Comparison of ENCODE assay signal across 8 cellular contexts in genomic region chr6:149750136-149750609, GRCh38. TPM values are rescaled to one million over a fixed set of nuclear protein-coding genes. Genes with fewer than 3 reads are reported as not detected.
DNase-seq lines count a peak whose midpoint lies in the region; ATAC-seq, FAIRE-seq and TF ChIP-seq lines count a peak whose summit lies in the region.

No MANE protein-coding gene starts in this region.

- H3K36me3 ChIP-seq in iPS-18a (ENCODE audit: control insufficient read depth, low read depth, low read length), result no peaks in the 10 kb centered on the region
- H3K36me3 ChIP-seq in small intestine (ENCODE audit: control insufficient read depth in 2 of 2, insufficient read depth in 2 of 2, low read length in 2 of 2), result no peaks in the 10 kb centered on the region

- ATAC-seq in HG02588 (IDR thresholded peaks at IDR 0.05; ENCODE audit: unreplicated experiment), result peak; percentile 33

- peaks cover 39% of the 10 kb centered on the region for H3K4me1 Mint-ChIP-seq in T-helper 2 cell treated with Interferon-gamma antibody and Interleukin-4, amounts not matched to agents 5 μg/mL and 100 μg/mL, for 36 hours (ENCODE audit: low read depth)

- FAIRE-seq in GM12892 (lab: Jason Lieb, UNC) (peak; percentile 57), small intestine (lab: Jason Lieb, UNC) (no peak)

- H3K27me3 ChIP-seq in iPS-18a (ENCODE audit: control insufficient read depth, insufficient read depth, low read length) (no peaks in the 10 kb centered on the region), small intestine (ENCODE audit: control insufficient read depth in 2 of 2, insufficient read depth in 2 of 2, low read length in 2 of 2) (no peaks in the 10 kb centered on the region)

- H3K4me3 Mint-ChIP-seq in T-helper 2 cell treated with Interferon-gamma antibody and Interleukin-4, amounts not matched to agents 5 μg/mL and 100 μg/mL, for 36 hours, result peak overlapping the region; percentile 94

- in situ Hi-C loops in astrocyte of the cerebellum (cut with HindIII; ENCODE audit: low sequenced_read_pairs), result loop anchor here (10.0 kb wide), 1 partner anchor 65 kb away; no protein-coding TSS in a partner anchor

- H3K27ac ChIP-seq in iPS-18a (ENCODE audit: low read length) (peak overlapping the region; percentile 62), small intestine (ENCODE audit: low read depth in 1 of 2, low read length in 1 of 2) (peak overlapping the region; percentile 89 to 93)

- no peak for TF ChIP-seq POLR2A in GM12892 (IDR thresholded peaks at IDR 0.05; ENCODE audit: low read depth, low read length)

- no peaks in the 10 kb centered on the region for H3K9me3 Mint-ChIP-seq in T-helper 2 cell treated with Interferon-gamma antibody and Interleukin-4, amounts not matched to agents 5 μg/mL and 100 μg/mL, for 36 hours

- WGBS in small intestine, 3 donors, result 0% methylated on average over 24 to 25 of the region's 25 CpGs

- peaks cover 12% of the 10 kb centered on the region for H3K4me1 ChIP-seq in iPS-18a (ENCODE audit: control insufficient read depth, low read depth, low read length)
- H3K4me1 ChIP-seq in small intestine (ENCODE audit: control insufficient read depth in 2 of 2, insufficient read depth in 1 of 2, low read depth in 1 of 2, low read length in 1 of 2), result peaks cover 0 to 18% of the 10 kb centered on the region in 2 donors

- H3K36me3 Mint-ChIP-seq in T-helper 2 cell treated with Interferon-gamma antibody and Interleukin-4, amounts not matched to agents 5 μg/mL and 100 μg/mL, for 36 hours (ENCODE audit: low read depth), result peaks cover 10% of the 10 kb centered on the region

- H3K4me3 ChIP-seq in astrocyte of the cerebellum (ENCODE audit: low read depth, low read length) (peak overlapping the region; percentile 97), iPS-18a (ENCODE audit: low read length) (peak overlapping the region; percentile 94), small intestine (ENCODE audit: low read depth in 1 of 2, low read length in 2 of 2) (peak overlapping the region; percentile 77 to 93)

- H3K9me3 ChIP-seq in iPS-18a (ENCODE audit: control insufficient read depth, low read depth, low read length) (no peaks in the 10 kb centered on the region), small intestine (ENCODE audit: control insufficient read depth, low read depth) (no peaks in the 10 kb centered on the region)

- peak overlapping the region; percentile 71 for H3K9ac ChIP-seq in iPS-18a (ENCODE audit: low read length)

- peak overlapping the region; percentile 83 for H3K27ac Mint-ChIP-seq in T-helper 2 cell treated with Interferon-gamma antibody and Interleukin-4, amounts not matched to agents 5 μg/mL and 100 μg/mL, for 36 hours

- no peaks in the 10 kb centered on the region for H3K27me3 Mint-ChIP-seq in T-helper 2 cell treated with Interferon-gamma antibody and Interleukin-4, amounts not matched to agents 5 μg/mL and 100 μg/mL, for 36 hours (ENCODE audit: low read depth)

- DNase-seq in GM12892 (ENCODE audit: insufficient read length) (peak; percentile 34), NCI-H1092 (lab: John Stamatoyannopoulos, UW) (peak; percentile 48), astrocyte of the cerebellum (ENCODE audit: low read depth) (peak; percentile 19), small intestine (peak; percentile 26), cerebellar nuclear complex (lab: John Stamatoyannopoulos, UW) (no peak)
- DNase-seq in T-helper 2 cell treated with Interferon-gamma antibody and Interleukin-4, amounts not matched to agents 5 μg/mL and 100 μg/mL, for 36 hours (ENCODE audit: low spot score), result peak; percentile 67

- TF ChIP-seq CTCF in astrocyte of the cerebellum (IDR thresholded peaks at IDR 0.05; ENCODE audit: low read depth, low read length, missing control alignments), result no peak

RNA-seq across cellular contexts. Expression of gene PCMT1, which starts 0.6 kb away (rescaled TPM):
- polyA plus RNA-seq in GM12892 (2012; ENCODE audit: missing spikeins), result 61.4 TPM
- 10 to 100 TPM; 38.9 to 70.0 (median 40.0) TPM for polyA plus RNA-seq in small intestine

RNA-seq across cellular contexts. Expression of gene NUP43, which starts 3.8 kb away (rescaled TPM):
- 24.8 TPM for polyA plus RNA-seq in GM12892 (2012; ENCODE audit: missing spikeins)
- polyA plus RNA-seq in small intestine, result 10 to 100 TPM in 1 of 3 donors, 1 to 10 TPM in 2; 2.7 to 12.9 (median 2.9) TPM

RNA-seq across cellular contexts. Expression of gene LATS1, which starts 32.3 kb away (rescaled TPM):
- polyA plus RNA-seq in GM12892 (2012; ENCODE audit: missing spikeins), result 10.3 TPM
- polyA plus RNA-seq in small intestine, result 1 to 10 TPM; 4.1 to 8.1 (median 6.5) TPM

Comparison
In these comparisons a context has a peak if more than half of its experiments do, and no peak if none do; other contexts are left out.
1. DNase-seq: peak in GM12892 (single experiment), NCI-H1092 (single experiment), T-helper 2 cell treated with Interferon-gamma antibody and Interleukin-4, amounts not matched to agents 5 μg/mL and 100 μg/mL, for 36 hours (single experiment), astrocyte of the cerebellum (single experiment) and small intestine (single experiment); none in cerebellar nuclear complex (0 of 2).
2. Peak in every context shown above with its lines, with median percentiles within 50 percentile points of each other: H3K4me3 ChIP-seq.